17 cellular contexts compared by ENCODE assay signal in genomic region chr2:85481818-85482777, GRCh38. TPM values are rescaled to one million over a fixed set of nuclear protein-coding genes. Genes with fewer than 3 reads are reported as not detected.
A peak's percentile ranks its signal among the peaks of the same experiment; 100 is the strongest.
DNase-seq lines count a peak whose midpoint lies in the region; ATAC-seq and TF ChIP-seq lines count a peak whose summit lies in the region.
"Had no signal": no experiment of that assay in that cellular context is flagged by ENCODE, and none has a peak within 500 bp of the region (broad histone marks: within the 10 kb centered on the region; RNA-seq: fewer than 3 reads in every experiment).

No MANE protein-coding gene starts in this region.

- no peaks in the 10 kb centered on the region for H3K36me3 ChIP-seq in body of pancreas (replicated peaks in 1 of 2; ENCODE audit: insufficient read depth in 1 of 2, low read depth in 2 of 2)
- H3K36me3 ChIP-seq: BLaER1 treated with 17β-estradiol and CSF1 and Interleukin-3, amounts not matched to agents 10 nM and 100 nM had no signal

- no peak for TF ChIP-seq POLR2A in body of pancreas (IDR thresholded peaks at IDR 0.05)

- intact Hi-C loops in Right ventricle myocardium inferior (cut with DNase I), result no loop called here
- intact Hi-C loops in cardiac septum (cut with DNase I), result no loop called here
- intact Hi-C loops in body of pancreas (cut with DNase I), result no loop called here

- no peaks in the 10 kb centered on the region for H3K9me3 ChIP-seq in body of pancreas

- TF ChIP-seq CTCF in body of pancreas (IDR thresholded peaks at IDR 0.05) (no peak), foreskin keratinocyte (conservative IDR thresholded peaks at IDR 0.05) (no peak)

- no peak overlapping the region for H3K27ac ChIP-seq in body of pancreas
- H3K27ac ChIP-seq in foreskin keratinocyte, result no peak overlapping the region
- H3K27ac ChIP-seq: 22Rv1; BLaER1 treated with 17β-estradiol and CSF1 and Interleukin-3, amounts not matched to agents 10 nM and 100 nM had no signal

- H3K4me3 ChIP-seq in body of pancreas, result no peak overlapping the region
- H3K4me3 ChIP-seq: BLaER1 treated with 17β-estradiol and CSF1 and Interleukin-3, amounts not matched to agents 10 nM and 100 nM; GM23338 had no signal

- WGBS in body of pancreas, 2 donors, result 79 to 86% methylated on average over 13 of the region's 13 CpGs

- H3K27me3 ChIP-seq in body of pancreas (no peaks in the 10 kb centered on the region), foreskin keratinocyte (no peaks in the 10 kb centered on the region)
- H3K27me3 ChIP-seq: BLaER1 treated with 17β-estradiol and CSF1 and Interleukin-3, amounts not matched to agents 10 nM and 100 nM had no signal

- peaks cover 9% of the 10 kb centered on the region for H3K4me1 ChIP-seq in body of pancreas
- no peaks in the 10 kb centered on the region for H3K4me1 ChIP-seq in foreskin keratinocyte

- DNase-seq in Right ventricle myocardium inferior (ENCODE audit: missing footprints), result peak; percentile 45
- no peak for DNase-seq in cardiac septum (ENCODE audit: low spot score)
- no peak for DNase-seq in body of pancreas
- DNase-seq in left lobe of liver (ENCODE audit: low spot score), result peak; percentile 66
- DNase-seq in NCI-H2029 (lab: John Stamatoyannopoulos, UW), result no peak
- no peak for DNase-seq in foreskin keratinocyte
- DNase-seq: Calu3; CD4-positive, alpha-beta T cell; DMS79 treated with DMSO at 0.1 percent for 48 hours; EL; H9; KBM-7 had no signal

- ATAC-seq in Right ventricle myocardium inferior (no peak), body of pancreas (peak; percentile 35), left lobe of liver (peak; percentile 87), GM21367 (IDR thresholded peaks at IDR 0.05; ENCODE audit: unreplicated experiment) (no peak), HG03521 (IDR thresholded peaks at IDR 0.05; ENCODE audit: unreplicated experiment) (no peak), foreskin keratinocyte (no peak)
- ATAC-seq: GM23338 had no signal

RNA-seq across cellular contexts. Expression of gene MAT2A, which starts 56.9 kb away (rescaled TPM):
- 118 TPM for total RNA-seq in Right ventricle myocardium inferior
- 146 TPM for total RNA-seq in cardiac septum
- total RNA-seq in body of pancreas, result 100 to 1,000 TPM; 388 to 576 TPM
- 76.6 TPM for total RNA-seq in left lobe of liver
- 141 and 157 TPM in 2 replicates for total RNA-seq in foreskin keratinocyte
- polyA plus RNA-seq in foreskin keratinocyte, result 92.5 and 105 TPM in 2 replicates

Comparison
In these comparisons a context has a peak if more than half of its experiments do, and no peak if none do; other contexts are left out.
1. DNase-seq: peak in Right ventricle myocardium inferior (single experiment) and left lobe of liver (single experiment); none in cardiac septum (single experiment), body of pancreas (0 of 4), NCI-H2029 (single experiment) and foreskin keratinocyte (0 of 2).
2. ATAC-seq: peak in body of pancreas (single experiment) and left lobe of liver (single experiment); none in Right ventricle myocardium inferior (single experiment), GM21367 (single experiment), HG03521 (single experiment) and foreskin keratinocyte (single experiment).